1 cellular context compared by ENCODE assay signal in genomic region chr3:131231710-131232348, GRCh38.
TF ChIP-seq lines count a peak whose summit lies in the region.

No MANE protein-coding gene starts in this region.

TF ChIP-seq in GM12878, 131 proteins besides CTCF, POLR2A, EP300 and RAD21 (continued from another document):
- TF ChIP-seq E2F8 (IDR thresholded peaks at IDR 0.05; ENCODE audit: low read depth, partially characterized antibody) (no peak), CREM (IDR thresholded peaks at IDR 0.05; ENCODE audit: low read depth) (no peak), NRF1 (conservative IDR thresholded peaks at IDR 0.05; ENCODE audit: low read depth, low read length) (no peak)
